Comparison of ENCODE assay signal across 2 cellular contexts in the genomic region with DNA sequence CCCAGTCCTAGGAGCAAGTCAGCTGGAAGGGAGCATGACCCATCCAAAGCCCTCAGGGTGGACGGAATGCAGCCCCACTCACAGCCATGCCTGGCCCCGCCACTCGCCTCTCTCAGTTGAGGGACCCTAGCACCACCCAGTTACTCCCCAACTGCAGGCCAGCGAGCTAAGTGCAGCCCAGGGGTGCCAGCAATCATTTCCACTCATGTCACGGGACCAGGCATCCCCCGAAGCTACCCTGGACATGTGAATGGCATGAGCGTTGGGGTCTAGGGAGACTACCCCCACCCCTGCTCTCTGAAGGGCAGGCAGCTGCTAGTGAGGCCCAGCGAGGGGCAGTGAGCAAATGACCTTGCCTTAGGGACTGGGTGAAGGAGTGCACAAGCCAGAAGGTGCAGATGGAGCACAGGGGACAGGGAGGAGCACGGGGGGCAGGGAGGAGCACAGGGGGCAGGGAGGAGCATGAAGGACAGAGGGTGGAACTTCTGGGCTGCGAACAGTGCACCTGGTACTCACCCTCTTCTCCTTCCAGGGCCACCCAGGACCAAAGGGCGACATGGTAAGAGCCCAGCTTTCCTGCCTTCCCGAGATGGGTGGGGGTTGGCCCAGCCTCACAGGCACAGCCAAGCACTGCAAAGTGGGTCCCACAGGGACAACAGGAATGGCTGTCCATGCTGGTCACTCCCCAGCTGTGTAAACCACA.
TF ChIP-seq lines count a peak whose summit lies in the region.

No MANE protein-coding gene starts in this region.

TF ChIP-seq in HepG2, 621 proteins besides CTCF, POLR2A, EP300 and RAD21:
- TF ChIP-seq CREM (IDR thresholded peaks at IDR 0.05) = no peak
- no peak for TF ChIP-seq CREM (CRISPR knock-in tag; IDR thresholded peaks at IDR 0.05)
- peak; percentile 49; the same call in 1 of the 2 replicates for TF ChIP-seq ZNF263 (CRISPR knock-in tag; IDR thresholded peaks at IDR 0.05)

TF ChIP-seq in H1, 55 proteins besides CTCF, POLR2A, EP300 and RAD21:
- TF ChIP-seq POLR2AphosphoS5 (IDR thresholded peaks at IDR 0.05; ENCODE audit: low read depth, low read length) (no peak), NANOG (IDR thresholded peaks at IDR 0.05; ENCODE audit: insufficient read depth, low read depth, low read length, poor library complexity, severe bottlenecking) (no peak), CTBP2 (IDR thresholded peaks at IDR 0.05; ENCODE audit: borderline replicate concordance, insufficient read depth, insufficient read length, low read length) (no peak), KDM5A (IDR thresholded peaks at IDR 0.05; ENCODE audit: low read length) (no peak), HDAC2 (IDR thresholded peaks at IDR 0.05; ENCODE audit: borderline replicate concordance in 1 of 2, low read depth in 2 of 2, low read length in 2 of 2) (no peak), SIX5 (IDR thresholded peaks at IDR 0.05; ENCODE audit: low read depth, low read length) (no peak)
TF ChIP-seq in H1: peak in this region for 0.
